19 cellular contexts compared by ENCODE assay signal in genomic region chr6:40774932-40775331, GRCh38.
A peak's percentile ranks its signal among the peaks of the same experiment; 100 is the strongest.
DNase-seq lines count a peak whose midpoint lies in the region; ATAC-seq, FAIRE-seq and TF ChIP-seq lines count a peak whose summit lies in the region.
"Had no signal": no experiment of that assay in that cellular context is flagged by ENCODE, and none has a peak within 500 bp of the region (broad histone marks: within the 10 kb centered on the region; RNA-seq: fewer than 3 reads in every experiment).

No MANE protein-coding gene starts in this region.

- H3K27me3 ChIP-seq in A673 (replicated peaks; ENCODE audit: insufficient read depth, low read depth, low read length, poor library complexity) (peaks cover 11% of the 10 kb centered on the region), K562 (ENCODE audit: control insufficient read depth in 2 of 2, insufficient read depth in 2 of 2, low read length in 2 of 2) (peaks cover 5 to 23% of the 10 kb centered on the region in 2 experiments; a peak in 2 of 5 replicates)
- H3K27me3 ChIP-seq in CD8-positive, alpha-beta memory T cell (ENCODE audit: insufficient read depth, low read length, poor library complexity, severe bottlenecking): peaks cover 3% of the 10 kb centered on the region

- H3K27ac ChIP-seq in A673 (ENCODE audit: low read depth, low read length, poor library complexity, severe bottlenecking) (no peak overlapping the region), K562 (ENCODE audit: extremely low read depth, low read depth, low read length) (no peak overlapping the region)
- H3K27ac ChIP-seq in CD8-positive, alpha-beta memory T cell (ENCODE audit: low read depth, low read length): no peak overlapping the region
- H3K27ac ChIP-seq: GM23248, parathyroid adenoma, VCaP had no signal

- CTCF ChIA-PET in A673 (lab: Charles Lee): no interaction called here
- CTCF ChIA-PET in K562 (lab: Yijun Ruan, JAX; ENCODE audit: low intra/inter-chr PET ratio): no interaction called here
- CTCF ChIA-PET in CD8-positive, alpha-beta memory T cell (lab: Charles Lee): no interaction called here

- intact Hi-C loops in A673 (cut with micrococcal nuclease; ENCODE audit: unreplicated experiment): no loop called here
- intact Hi-C loops in K562 (cut with micrococcal nuclease): no loop called here

- H3K4me1 ChIP-seq in A673 (ENCODE audit: insufficient read depth, low read length, poor library complexity, severe bottlenecking) (no peaks in the 10 kb centered on the region), K562 (replicated peaks in 1 of 2; ENCODE audit: control insufficient read depth in 2 of 2, insufficient read depth in 2 of 2, low read length in 2 of 2) (no peaks in the 10 kb centered on the region)
- H3K4me1 ChIP-seq in CD8-positive, alpha-beta memory T cell (ENCODE audit: insufficient read depth, low read length): no peaks in the 10 kb centered on the region
- H3K4me1 ChIP-seq: parathyroid adenoma had no signal

- no peak overlapping the region for H3K4me3 ChIP-seq in A673 (ENCODE audit: low read depth, low read length, poor library complexity, severe bottlenecking)
- no peak overlapping the region for H3K4me3 ChIP-seq in K562
- no peak overlapping the region for H3K4me3 ChIP-seq in CD8-positive, alpha-beta memory T cell (ENCODE audit: low read length)
- H3K4me3 ChIP-seq: GM23248, lung had no signal

- no peak overlapping the region for H3K4me3 Mint-ChIP-seq in CD8-positive, alpha-beta memory T cell
- H3K4me3 Mint-ChIP-seq: activated T-helper 1 cell treated with anti-CD3 and anti-CD28 coated beads, Interleukin-12 subunit alpha, Interleukin-12 subunit beta, Interleukin-2, Interleukin-4 antibody, amounts not matched to agents 30 ng/mL and 10 ng/mL and 1 ng/mL, durations not matched to agents 14 hours and 24 hours and 36 hours; IgD-negative memory B cell; naive B cell had no signal

- ATAC-seq in K562: peak; percentile 51; the same call in 2 of the 3 replicates
- ATAC-seq: esophagus mucosa had no signal

- TF ChIP-seq RAD21 in K562 (CRISPR knock-in tag; conservative IDR thresholded peaks at IDR 0.05 in 1 of 2, IDR thresholded peaks at IDR 0.05 in 1 of 2): peak; percentile 33 to 52

- no peak for FAIRE-seq in K562 (lab: Jason Lieb, UNC)
- FAIRE-seq: bronchial epithelial cell had no signal

- peaks cover 4 to 11% of the 10 kb centered on the region in 2 donors for H3K27me3 Mint-ChIP-seq in CD8-positive, alpha-beta memory T cell
- H3K27me3 Mint-ChIP-seq: naive B cell had no signal

- 0% methylated on average over 1 of the region's 1 CpG for WGBS in K562 (ENCODE audit: insufficient coverage, low coverage, missing lambda C conversion rate)

- no peak for DNase-seq in A673 (ENCODE audit: low spot score)
- DNase-seq in NCI-H146 (lab: John Stamatoyannopoulos, UW): peak; percentile 38
- DNase-seq in K562 (ENCODE audit: extremely low read depth in 1 of 4, low spot score in 3 of 4): peak in 1 of 4 experiments; percentile 22
- no peak for DNase-seq in CD8-positive, alpha-beta memory T cell
- no peak for DNase-seq in globus pallidus (ENCODE audit: low spot score)
- no peak for DNase-seq in NCI-H1436 treated with DMSO at 0.1 percent for 48 hours (lab: John Stamatoyannopoulos, UW)
- DNase-seq in NCI-H1694 treated with DMSO at 0.1 percent for 48 hours (lab: John Stamatoyannopoulos, UW): no peak
- DNase-seq: GM23248; naive B cell; NCI-H1436; stimulated activated CD4-positive, alpha-beta T cell treated with anti-CD3 and anti-CD28 coated beads, Interleukin-4, amount 100 ng/mL, for 24 hours had no signal

- peaks cover 0 to 3% (median 0%) of the 10 kb centered on the region in 5 donors for H3K9me3 Mint-ChIP-seq in CD8-positive, alpha-beta memory T cell
- H3K9me3 Mint-ChIP-seq: activated T-helper 1 cell treated with anti-CD3 and anti-CD28 coated beads, Interleukin-12 subunit alpha, Interleukin-12 subunit beta, Interleukin-2, Interleukin-4 antibody, amounts not matched to agents 30 ng/mL and 10 ng/mL and 1 ng/mL, durations not matched to agents 14 hours and 24 hours and 36 hours had no signal

- no peaks in the 10 kb centered on the region for H3K36me3 Mint-ChIP-seq in CD8-positive, alpha-beta memory T cell
- H3K36me3 Mint-ChIP-seq: naive B cell had no signal

- TF ChIP-seq EP300 in K562 (IDR thresholded peaks at IDR 0.05; ENCODE audit: low read length): no peak

- in situ Hi-C loops in K562 (cut with MboI): no loop called here

- no peak for TF ChIP-seq POLR2A in K562 (conservative IDR thresholded peaks at IDR 0.05)

- H3K9me1 ChIP-seq in K562 (ENCODE audit: control insufficient read depth, insufficient read depth, low read length): no peaks in the 10 kb centered on the region

- H3K79me2 ChIP-seq in K562 (ENCODE audit: control insufficient read depth, insufficient read depth, low read length): no peaks in the 10 kb centered on the region
- H3K79me2 ChIP-seq: parathyroid adenoma had no signal

- POLR2A ChIA-PET in A673 (lab: Charles Lee; ENCODE audit: low non-redundant PET) (interaction anchor here (0.6 kb wide), 1 partner anchor 19 kb away, joined by 3 read pairs; no protein-coding TSS in a partner anchor), K562 (lab: Yijun Ruan, JAX) (no interaction called here)
- POLR2A ChIA-PET in CD8-positive, alpha-beta memory T cell (lab: Charles Lee): no interaction called here

- peak; percentile 30; the same call in 1 of the 2 replicates for TF ChIP-seq CTCF in A673 (conservative IDR thresholded peaks at IDR 0.05; ENCODE audit: low read depth, low read length)
- peak; percentile 39; the same call in 1 of the 3 replicates for TF ChIP-seq CTCF in GM12872 (IDR thresholded peaks at IDR 0.05; ENCODE audit: insufficient read depth, low read depth, low read length)
- TF ChIP-seq CTCF in K562 (IDR thresholded peaks at IDR 0.05 in 2 of 3, conservative IDR thresholded peaks at IDR 0.05 in 1 of 3; ENCODE audit: insufficient read depth in 2 of 3, low read depth in 1 of 3, low read length in 3 of 3): peak in 2 of 3 experiments; percentile 41 to 63; a peak in 3 of 6 replicates

- no peaks in the 10 kb centered on the region for H3K4me1 Mint-ChIP-seq in CD8-positive, alpha-beta memory T cell
- H3K4me1 Mint-ChIP-seq: IgD-negative memory B cell, naive B cell had no signal

- no peak overlapping the region for H2AFZ ChIP-seq in K562 (ENCODE audit: low read depth, low read length)
- H2AFZ ChIP-seq: GM23248, parathyroid adenoma had no signal

- no peaks in the 10 kb centered on the region for H3K36me3 ChIP-seq in A673 (ENCODE audit: insufficient read depth, low read length, poor library complexity, severe bottlenecking)
- H3K36me3 ChIP-seq in K562 (ENCODE audit: control insufficient read depth, insufficient read depth, low read length): no peaks in the 10 kb centered on the region
- H3K36me3 ChIP-seq in CD8-positive, alpha-beta memory T cell (ENCODE audit: insufficient read depth, low read length): no peaks in the 10 kb centered on the region

- no TSS peak for BruUV-seq in A673 (replicated peaks; lab: Mats Ljungman, UMichigan)
- no TSS peak for BruUV-seq in K562 (replicated peaks; lab: Mats Ljungman, UMichigan)

- no peaks in the 10 kb centered on the region for H3K9me3 ChIP-seq in A673 (ENCODE audit: low read depth, low read length, poor library complexity, severe bottlenecking)
- H3K9me3 ChIP-seq in K562 (replicated peaks; ENCODE audit: control insufficient read depth, insufficient read depth, low read depth, low read length): no peaks in the 10 kb centered on the region
- no peaks in the 10 kb centered on the region for H3K9me3 ChIP-seq in CD8-positive, alpha-beta memory T cell (ENCODE audit: low read length)

- H3K27ac Mint-ChIP-seq in CD8-positive, alpha-beta memory T cell: no peak overlapping the region
- H3K27ac Mint-ChIP-seq: activated T-helper 1 cell treated with anti-CD3 and anti-CD28 coated beads, Interleukin-12 subunit alpha, Interleukin-12 subunit beta, Interleukin-2, Interleukin-4 antibody, amounts not matched to agents 30 ng/mL and 10 ng/mL and 1 ng/mL, durations not matched to agents 14 hours and 24 hours and 36 hours; IgD-negative memory B cell; naive B cell had no signal

- H3K4me2 ChIP-seq in K562 (ENCODE audit: insufficient read depth, low read length): no peak overlapping the region

- H4K20me1 ChIP-seq in K562 (replicated peaks; ENCODE audit: control insufficient read depth, insufficient read depth, low read length): peaks cover 4% of the 10 kb centered on the region; the same call in 1 of the 2 replicates

- no peak overlapping the region for H3K9ac ChIP-seq in K562 (ENCODE audit: insufficient read depth in 1 of 2, low read depth in 2 of 2, low read length in 2 of 2)
- H3K9ac ChIP-seq: GM23248, parathyroid adenoma had no signal

TF ChIP-seq in K562, 482 proteins besides CTCF, POLR2A, EP300 and RAD21:
- TF ChIP-seq DEAF1 (CRISPR knock-in tag; IDR thresholded peaks at IDR 0.05) (0 out of 2 replicates have a peak, but pooled peaks have one; percentile 13), CHCHD3 (CRISPR knock-in tag; IDR thresholded peaks at IDR 0.05) (no peak)
